In genomic region chr22:23696326-23696851, GRCh38 we compare ENCODE assay signal across 1 cellular context.
TF ChIP-seq lines count a peak whose summit lies in the region.

No MANE protein-coding gene starts in this region.

TF ChIP-seq in GM23338, 12 proteins besides CTCF, POLR2A, EP300 and RAD21 (continued from another document):
- TF ChIP-seq ZNF462 (CRISPR knock-in tag; IDR thresholded peaks at IDR 0.05): no peak
- TF ChIP-seq EZH2phosphoT487 (IDR thresholded peaks at IDR 0.05; ENCODE audit: unreplicated experiment): no peak
- no peak for TF ChIP-seq ZNF114 (CRISPR knock-in tag; IDR thresholded peaks at IDR 0.05)
- TF ChIP-seq ZNF331 (CRISPR knock-in tag; IDR thresholded peaks at IDR 0.05; ENCODE audit: low read depth): no peak
